ENCODE assay signal across 9 cellular contexts in the genomic region with DNA sequence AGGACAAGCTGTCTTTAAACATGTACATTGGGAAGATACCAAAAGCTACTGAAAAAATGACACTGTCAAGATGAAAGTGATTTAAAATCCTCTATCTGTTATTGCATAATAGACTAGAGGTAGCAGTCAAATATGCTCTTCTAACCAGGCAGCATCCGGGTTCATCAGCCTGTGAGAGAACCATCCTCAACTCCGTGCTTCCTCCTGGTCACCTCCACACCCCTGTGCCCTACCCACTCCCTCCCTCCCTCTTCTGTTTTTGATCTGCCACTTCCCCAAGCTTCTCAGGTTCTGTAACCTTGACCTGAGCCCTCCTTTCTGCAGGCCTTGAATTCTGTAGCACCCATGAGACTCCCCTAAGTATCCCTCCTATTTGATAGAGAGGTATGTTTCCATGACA. TPM values are rescaled to one million over a fixed set of nuclear protein-coding genes. Genes with fewer than 3 reads are reported as not detected.
"Had no signal": no experiment of that assay in that cellular context is flagged by ENCODE, and none has a peak within 500 bp of the region (broad histone marks: within the 10 kb centered on the region; RNA-seq: fewer than 3 reads in every experiment).

No MANE protein-coding gene starts in this region.

- FAIRE-seq: G401.6, GM12878, GM12891, GM12892, GM18507, GM19239 had no signal

- DNase-seq: GDM1, GF-D8 had no signal

- ATAC-seq: GM12878 had no signal

- H3K4me3 ChIP-seq: GM12878 had no signal

RNA-seq across cellular contexts. Expression of a gene that starts 5.9 kb away (rescaled TPM):
- total RNA-seq: G401, GM12878 had no signal
